ENCODE assay signal across 28 cellular contexts in the genomic region with DNA sequence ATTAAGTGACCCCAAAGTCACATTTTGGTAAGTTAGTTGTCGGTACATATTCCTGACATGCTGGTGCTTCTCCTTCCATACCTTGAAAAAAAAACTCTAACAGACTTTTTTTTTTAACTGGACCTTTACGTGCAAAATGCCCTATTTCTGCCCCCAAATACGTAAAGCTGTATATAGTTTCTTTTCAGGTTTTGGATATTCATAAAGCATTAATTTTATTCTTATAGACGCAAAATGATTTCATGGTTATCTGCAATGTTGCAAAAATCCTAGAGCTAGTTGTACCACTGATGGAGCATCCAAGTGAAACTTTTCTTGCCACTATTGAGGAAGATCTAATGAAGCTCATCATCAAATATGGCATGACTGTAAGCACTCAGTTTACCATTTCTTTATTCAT.
"Had no signal": no experiment of that assay in that cellular context is flagged by ENCODE, and none has a peak within 500 bp of the region (broad histone marks: within the 10 kb centered on the region; RNA-seq: fewer than 3 reads in every experiment).

No MANE protein-coding gene starts in this region.

- H3K4me1 ChIP-seq: adrenal gland, ascending aorta, body of pancreas, breast epithelium had no signal

- H3K27ac ChIP-seq: adrenal gland, ascending aorta, body of pancreas, brain microvascular endothelial cell, breast epithelium had no signal

- H3K9me3 ChIP-seq: adrenal gland, ascending aorta, body of pancreas, breast epithelium had no signal

- DNase-seq: activated effector memory CD4-positive, alpha-beta T cell treated with anti-CD3 and anti-CD28 coated beads, Interleukin-2, amount 50 U/mL, for 16 hours; activated effector memory CD4-positive, alpha-beta T cell treated with Interleukin-2 at 50 U/mL for 16 hours; activated gamma-delta T cell; activated gamma-delta T cell treated with Interleukin-2 at 50 U/mL for 16 hours; activated naive CD4-positive, alpha-beta T cell; activated naive CD4-positive, alpha-beta T cell treated with anti-CD3 and anti-CD28 coated beads for 36 hours; activated naive CD4-positive, alpha-beta T cell treated with anti-CD3 and anti-CD28 coated beads, Interleukin-2, amount 10 ng/mL, durations not matched to agents 7 days and 5 days; activated naive CD4-positive, alpha-beta T cell treated with anti-CD3 and anti-CD28 coated beads, Interleukin-2, amount 50 U/mL, for 16 hours; activated naive CD4-positive, alpha-beta T cell treated with Interleukin-2 at 50 U/mL for 16 hours; activated naive CD8-positive, alpha-beta T cell treated with anti-CD3 and anti-CD28 coated beads for 36 hours; activated naive CD8-positive, alpha-beta T cell treated with anti-CD3 and anti-CD28 coated beads, Interleukin-2, amount 10 ng/mL, durations not matched to agents 7 days and 5 days; activated naive CD8-positive, alpha-beta T cell treated with anti-CD3 and anti-CD28 coated beads, Interleukin-2, amount 50 U/mL, for 24 hours; activated T-cell treated with anti-CD3 and anti-CD28 coated beads, Interleukin-2, amount 50 U/mL, for 24 hours; activated T-cell treated with anti-CD3 and anti-CD28 coated beads, Interleukin-2, amount 50 U/mL, for 4 hours; activated T-cell treated with anti-CD3 and anti-CD28 coated beads, Interleukin-2, amount 50 U/mL, for 48 hours; activated T-cell treated with anti-CD3 and anti-CD28 coated beads, Interleukin-2, amount 50 U/mL, for 72 hours; adrenal gland; amniotic stem cell; aorta; body of pancreas; brain microvascular endothelial cell; central memory CD4-positive, alpha-beta T cell; cerebellar nuclear complex had no signal

- H3K36me3 ChIP-seq: breast epithelium had no signal

- H3K27me3 ChIP-seq: adrenal gland, ascending aorta, body of pancreas, brain microvascular endothelial cell, breast epithelium, cardiac muscle cell had no signal

- ATAC-seq: activated naive CD4-positive, alpha-beta T cell treated with anti-CD3 and anti-CD28 coated beads, Interleukin-2, amount 50 U/mL, for 72 hours; activated naive CD8-positive, alpha-beta T cell treated with anti-CD3 and anti-CD28 coated beads, Interleukin-2, amount 50 U/mL, for 24 hours; activated T-cell treated with anti-CD3 and anti-CD28 coated beads, Interleukin-2, amount 50 U/mL, for 4 hours; activated T-cell treated with anti-CD3 and anti-CD28 coated beads, Interleukin-2, amount 50 U/mL, for 72 hours; activated T-helper 17 cell treated with anti-CD3 and anti-CD28 coated beads, Interleukin-2, amount 50 U/mL, for 72 hours; body of pancreas had no signal

- H3K4me3 ChIP-seq: adrenal gland, ascending aorta, body of pancreas, breast epithelium, cardiac muscle cell had no signal
